Comparison of ENCODE assay signal across 8 cellular contexts in the genomic region with DNA sequence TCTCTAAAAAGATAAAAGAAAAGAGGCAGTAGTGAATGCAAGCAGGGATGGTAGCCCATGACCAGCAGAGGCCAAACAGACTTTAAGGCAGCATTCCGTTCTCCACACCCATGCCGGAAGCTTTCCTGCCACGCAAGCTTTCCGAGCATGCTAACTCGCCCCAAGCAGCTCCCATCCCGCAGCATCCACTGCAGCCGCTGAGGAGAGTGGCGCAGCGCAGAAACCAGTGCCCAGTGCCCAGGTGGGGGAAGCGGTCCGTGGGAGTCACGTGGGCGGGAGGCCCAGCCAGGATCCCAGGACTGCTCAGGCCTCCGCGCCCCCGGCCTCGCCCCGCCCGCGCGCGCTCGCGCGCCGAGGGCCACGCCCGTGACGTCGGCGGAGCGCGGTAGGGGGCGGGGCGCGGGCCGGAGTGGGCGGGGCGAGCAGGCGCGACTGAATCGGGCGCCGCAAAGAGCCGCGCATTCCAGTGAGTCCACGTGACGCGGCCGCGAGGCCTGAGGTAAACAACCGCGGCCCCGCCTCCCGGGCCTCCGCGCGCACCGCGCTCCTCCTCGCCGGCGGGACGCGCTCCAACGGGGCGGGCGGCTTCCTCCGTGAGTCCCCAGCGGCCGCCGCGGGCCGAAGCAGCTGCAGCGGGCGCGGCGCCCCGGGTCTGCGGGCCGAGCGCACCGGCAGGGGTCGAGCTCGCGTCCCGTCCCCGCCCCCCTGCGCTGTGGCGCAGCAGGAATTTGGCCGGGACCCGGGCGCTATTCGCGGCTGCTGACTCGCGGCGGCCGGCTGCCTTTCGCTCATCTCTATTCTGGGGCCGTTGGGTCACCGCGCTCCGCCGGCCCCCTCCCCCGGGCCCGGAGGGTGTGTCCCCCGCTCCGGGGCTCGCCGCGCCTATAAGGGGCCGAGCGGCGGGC. TPM values are rescaled to one million over a fixed set of nuclear protein-coding genes. Genes with fewer than 3 reads are reported as not detected.
DNase-seq lines count a peak whose midpoint lies in the region; ATAC-seq and TF ChIP-seq lines count a peak whose summit lies in the region.

A gene with protein sequence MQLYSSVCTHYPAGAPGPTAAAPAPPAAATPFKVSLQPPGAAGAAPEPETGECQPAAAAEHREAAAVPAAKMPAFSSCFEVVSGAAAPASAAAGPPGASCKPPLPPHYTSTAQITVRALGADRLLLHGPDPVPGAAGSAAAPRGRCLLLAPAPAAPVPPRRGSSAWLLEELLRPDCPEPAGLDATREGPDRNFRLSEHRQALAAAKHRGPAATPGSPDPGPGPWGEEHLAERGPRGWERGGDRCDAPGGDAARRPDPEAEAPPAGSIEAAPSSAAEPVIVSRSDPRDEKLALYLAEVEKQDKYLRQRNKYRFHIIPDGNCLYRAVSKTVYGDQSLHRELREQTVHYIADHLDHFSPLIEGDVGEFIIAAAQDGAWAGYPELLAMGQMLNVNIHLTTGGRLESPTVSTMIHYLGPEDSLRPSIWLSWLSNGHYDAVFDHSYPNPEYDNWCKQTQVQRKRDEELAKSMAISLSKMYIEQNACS (plus strand): TSS at position 529 of the 905 bp plus-strand sequence. CDS start 383 bp downstream, outside the sequence.

- POLR2A ChIA-PET in naive thymus-derived CD8-positive, alpha-beta T cell (lab: Charles Lee) = interaction anchor here (0.5 to 2.8 kb wide), 20 partner anchors 9 to 1577 kb away, joined by 3 to 24 read pairs (median 4); a partner anchor contains a TSS

- peak; percentile 75 for ATAC-seq in GM21619 (IDR thresholded peaks at IDR 0.05; ENCODE audit: unreplicated experiment)
- peak; percentile 86 to 88 for ATAC-seq in naive thymus-derived CD8-positive, alpha-beta T cell
- ATAC-seq in stimulated activated naive B cell treated with anti-CD40 and anti-IgM and Interleukin-4, amounts not matched to agents 10 μg/mL and 1 μg/mL and 100 μg/mL, for 72 hours (replicated peaks) = peak; percentile 85 to 89

- peaks cover 0 to 11% (median 9%) of the 10 kb centered on the region in 3 donors for H3K36me3 Mint-ChIP-seq in naive thymus-derived CD8-positive, alpha-beta T cell
- peaks cover 27 to 33% of the 10 kb centered on the region in 2 donors for H3K36me3 Mint-ChIP-seq in stimulated activated naive B cell treated with anti-CD40 and anti-IgM and Interleukin-4, amounts not matched to agents 10 μg/mL and 1 μg/mL and 100 μg/mL, for 72 hours

- H3K36me3 ChIP-seq in fibroblast of lung (ENCODE audit: control insufficient read depth, insufficient read depth, low read length) = no peaks in the 10 kb centered on the region

- H3K27me3 ChIP-seq in fibroblast of lung (ENCODE audit: control insufficient read depth, insufficient read depth, low read length) = no peaks in the 10 kb centered on the region

- H3K9ac ChIP-seq in fibroblast of lung (ENCODE audit: insufficient read depth, low read length) = peak within 1 kb of the TSS; percentile 79

- H3K4me3 ChIP-seq in fibroblast of lung (replicated peaks in 1 of 4; ENCODE audit: control extremely low read depth in 1 of 4, insufficient read depth in 1 of 4, low read depth in 3 of 4, low read length in 4 of 4) = peak within 1 kb of the TSS; percentile 65 to 78 (median 69)

- peak within 1 kb of the TSS; percentile 79 to 89 (median 85) for H3K4me3 Mint-ChIP-seq in naive thymus-derived CD8-positive, alpha-beta T cell
- peak within 1 kb of the TSS; percentile 93 to 97 for H3K4me3 Mint-ChIP-seq in stimulated activated naive B cell treated with anti-CD40 and anti-IgM and Interleukin-4, amounts not matched to agents 10 μg/mL and 1 μg/mL and 100 μg/mL, for 72 hours

- TF ChIP-seq RAD21 in Ishikawa (IDR thresholded peaks at IDR 0.05; ENCODE audit: low read depth) = no peak

- H3K9me3 ChIP-seq in fibroblast of lung (ENCODE audit: control insufficient read depth, insufficient read depth, low read depth, low read length) = no peaks in the 10 kb centered on the region

- H3K9me3 Mint-ChIP-seq in naive thymus-derived CD8-positive, alpha-beta T cell = no peaks in the 10 kb centered on the region
- peaks cover 0 to 4% of the 10 kb centered on the region in 2 donors for H3K9me3 Mint-ChIP-seq in stimulated activated naive B cell treated with anti-CD40 and anti-IgM and Interleukin-4, amounts not matched to agents 10 μg/mL and 1 μg/mL and 100 μg/mL, for 72 hours

- H3K4me2 ChIP-seq in fibroblast of lung (ENCODE audit: extremely low read depth, insufficient read depth, low read length) = peak within 1 kb of the TSS; percentile 56

- peak within 1 kb of the TSS; percentile 80 for H3K27ac ChIP-seq in fibroblast of lung (ENCODE audit: insufficient read depth, low read length)

- peak; percentile 17; the same call in 1 of the 2 replicates for TF ChIP-seq EP300 in Ishikawa (IDR thresholded peaks at IDR 0.05; ENCODE audit: borderline replicate concordance)

- no peaks in the 10 kb centered on the region for H3K27me3 Mint-ChIP-seq in naive thymus-derived CD8-positive, alpha-beta T cell
- no peaks in the 10 kb centered on the region for H3K27me3 Mint-ChIP-seq in stimulated activated naive B cell treated with anti-CD40 and anti-IgM and Interleukin-4, amounts not matched to agents 10 μg/mL and 1 μg/mL and 100 μg/mL, for 72 hours

- peaks cover 5% of the 10 kb centered on the region for H3K4me1 ChIP-seq in fibroblast of lung (ENCODE audit: control insufficient read depth, extremely low read depth, insufficient read depth, low read length)

- H3K27ac Mint-ChIP-seq in naive thymus-derived CD8-positive, alpha-beta T cell = peak within 1 kb of the TSS; percentile 86 to 99 (median 92)
- H3K27ac Mint-ChIP-seq in stimulated activated naive B cell treated with anti-CD40 and anti-IgM and Interleukin-4, amounts not matched to agents 10 μg/mL and 1 μg/mL and 100 μg/mL, for 72 hours = peak within 1 kb of the TSS; percentile 92

- H3K4me1 Mint-ChIP-seq in naive thymus-derived CD8-positive, alpha-beta T cell = peaks cover 21 to 50% (median 39%) of the 10 kb centered on the region in 4 donors
- H3K4me1 Mint-ChIP-seq in stimulated activated naive B cell treated with anti-CD40 and anti-IgM and Interleukin-4, amounts not matched to agents 10 μg/mL and 1 μg/mL and 100 μg/mL, for 72 hours = peaks cover 5 to 37% of the 10 kb centered on the region in 2 donors

- peaks cover 10% of the 10 kb centered on the region for H3K79me2 ChIP-seq in fibroblast of lung (ENCODE audit: control insufficient read depth, insufficient read depth, low read length)

- peak within 1 kb of the TSS; percentile 89 for H2AFZ ChIP-seq in fibroblast of lung (ENCODE audit: low read length)

- DNase-seq in DMS79 (lab: John Stamatoyannopoulos, UW) = peak; percentile 17
- peak; percentile 93 for DNase-seq in RKO (ENCODE audit: low spot score)
- DNase-seq in activated T-helper 1 cell treated with anti-CD3 and anti-CD28 coated beads, Interleukin-2, amount 50 U/mL, for 16 hours (ENCODE audit: low read depth in 1 of 2, low spot score in 1 of 2) = peak; percentile 89 to 92
- DNase-seq in fibroblast of lung (ENCODE audit: low read depth in 2 of 2) = peak; percentile 86 to 94
- peak; percentile 88 to 96 (median 94) for DNase-seq in naive thymus-derived CD8-positive, alpha-beta T cell
- DNase-seq in stimulated activated naive B cell treated with anti-CD40 and anti-IgM and Interleukin-4, amounts not matched to agents 10 μg/mL and 1 μg/mL and 100 μg/mL, for 72 hours = peak; percentile 92

- TF ChIP-seq CTCF in fibroblast of lung (conservative IDR thresholded peaks at IDR 0.05 in 1 of 2, IDR thresholded peaks at IDR 0.05 in 1 of 2; ENCODE audit: low read depth in 1 of 2, low read length in 2 of 2) = peak in 1 of 2 donors; percentile 7

- H4K20me1 ChIP-seq in fibroblast of lung (ENCODE audit: control insufficient read depth, extremely low read depth, insufficient read depth, low read length) = no peaks in the 10 kb centered on the region

TF ChIP-seq in Ishikawa, 13 proteins besides CTCF, POLR2A, EP300 and RAD21 (continues in another document):
- TF ChIP-seq TAF1 (IDR thresholded peaks at IDR 0.05; ENCODE audit: low read depth) (peak; percentile 35; the same call in 1 of the 2 replicates), NFIC (IDR thresholded peaks at IDR 0.05) (0 out of 2 replicates have a peak, but pooled peaks have one; percentile 7), TEAD4 (IDR thresholded peaks at IDR 0.05) (peak; percentile 66; the same call in 1 of the 2 replicates), FOXM1 (IDR thresholded peaks at IDR 0.05; ENCODE audit: borderline replicate concordance, low read depth) (no peak), ZBTB7A (IDR thresholded peaks at IDR 0.05; ENCODE audit: low read depth) (no peak; the same call in 1 of the 2 replicates)
- TF ChIP-seq, protein P1, sequence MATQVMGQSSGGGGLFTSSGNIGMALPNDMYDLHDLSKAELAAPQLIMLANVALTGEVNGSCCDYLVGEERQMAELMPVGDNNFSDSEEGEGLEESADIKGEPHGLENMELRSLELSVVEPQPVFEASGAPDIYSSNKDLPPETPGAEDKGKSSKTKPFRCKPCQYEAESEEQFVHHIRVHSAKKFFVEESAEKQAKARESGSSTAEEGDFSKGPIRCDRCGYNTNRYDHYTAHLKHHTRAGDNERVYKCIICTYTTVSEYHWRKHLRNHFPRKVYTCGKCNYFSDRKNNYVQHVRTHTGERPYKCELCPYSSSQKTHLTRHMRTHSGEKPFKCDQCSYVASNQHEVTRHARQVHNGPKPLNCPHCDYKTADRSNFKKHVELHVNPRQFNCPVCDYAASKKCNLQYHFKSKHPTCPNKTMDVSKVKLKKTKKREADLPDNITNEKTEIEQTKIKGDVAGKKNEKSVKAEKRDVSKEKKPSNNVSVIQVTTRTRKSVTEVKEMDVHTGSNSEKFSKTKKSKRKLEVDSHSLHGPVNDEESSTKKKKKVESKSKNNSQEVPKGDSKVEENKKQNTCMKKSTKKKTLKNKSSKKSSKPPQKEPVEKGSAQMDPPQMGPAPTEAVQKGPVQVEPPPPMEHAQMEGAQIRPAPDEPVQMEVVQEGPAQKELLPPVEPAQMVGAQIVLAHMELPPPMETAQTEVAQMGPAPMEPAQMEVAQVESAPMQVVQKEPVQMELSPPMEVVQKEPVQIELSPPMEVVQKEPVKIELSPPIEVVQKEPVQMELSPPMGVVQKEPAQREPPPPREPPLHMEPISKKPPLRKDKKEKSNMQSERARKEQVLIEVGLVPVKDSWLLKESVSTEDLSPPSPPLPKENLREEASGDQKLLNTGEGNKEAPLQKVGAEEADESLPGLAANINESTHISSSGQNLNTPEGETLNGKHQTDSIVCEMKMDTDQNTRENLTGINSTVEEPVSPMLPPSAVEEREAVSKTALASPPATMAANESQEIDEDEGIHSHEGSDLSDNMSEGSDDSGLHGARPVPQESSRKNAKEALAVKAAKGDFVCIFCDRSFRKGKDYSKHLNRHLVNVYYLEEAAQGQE (IDR thresholded peaks at IDR 0.05; ENCODE audit: low read depth) = no peak

RNA-seq across cellular contexts. Expression of the gene that starts here (rescaled TPM):
- total RNA-seq in fibroblast of lung = 6.7 and 6.8 TPM in 2 replicates
- 3.7 and 4.2 TPM in 2 replicates for polyA plus RNA-seq in fibroblast of lung
- polyA plus RNA-seq in fibroblast of lung (2012) = 4.1 and 4.2 TPM in 2 replicates
- polyA minus RNA-seq in fibroblast of lung (ENCODE audit: low replicate concordance) = 0.31 and 1.6 TPM in 2 replicates
- 10 to 100 TPM; 35.1 to 37.7 TPM for total RNA-seq in naive thymus-derived CD8-positive, alpha-beta T cell
- 10 to 100 TPM in 2 of 3 donors, 1 to 10 TPM in 1; 6.1 to 17.5 (median 12.3) TPM for polyA plus RNA-seq in naive thymus-derived CD8-positive, alpha-beta T cell

Comparison
In these comparisons a context has a peak if more than half of its experiments do, and no peak if none do; other contexts are left out.
1. Peak in every context shown above with its lines: DNase-seq, ATAC-seq, H3K4me3 ChIP-seq and H3K27ac ChIP-seq.
2. DNase-seq: peak in every context shown above with its lines; median percentile 94 in naive thymus-derived CD8-positive, alpha-beta T cell; 93 in RKO; 92 in stimulated activated naive B cell treated with anti-CD40 and anti-IgM and Interleukin-4, amounts not matched to agents 10 μg/mL and 1 μg/mL and 100 μg/mL, for 72 hours; 90 in activated T-helper 1 cell treated with anti-CD3 and anti-CD28 coated beads, Interleukin-2, amount 50 U/mL, for 16 hours; 90 in fibroblast of lung; 17 in DMS79.